Comparison of ENCODE assay signal across 24 cellular contexts in the genomic region with DNA sequence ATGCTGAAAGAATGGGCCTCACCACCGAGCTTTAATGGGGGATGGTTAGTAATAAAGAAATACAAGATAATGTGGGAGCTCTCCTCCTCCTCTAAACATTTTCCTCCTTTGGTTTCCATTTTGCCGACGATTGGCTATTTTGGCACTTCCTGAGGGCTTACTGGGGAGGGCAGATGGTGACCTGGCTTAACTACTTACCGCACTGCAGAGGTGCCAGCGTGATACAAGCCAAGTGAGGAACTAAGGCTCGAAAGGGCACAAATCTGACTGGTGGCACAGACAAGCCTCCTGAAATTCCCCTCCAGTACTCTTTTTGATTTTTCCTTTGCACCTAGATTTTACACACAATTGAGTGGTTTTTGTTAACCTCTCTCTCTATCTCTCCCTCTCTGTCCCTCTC.
"Had no signal": no experiment of that assay in that cellular context is flagged by ENCODE, and none has a peak within 500 bp of the region (broad histone marks: within the 10 kb centered on the region; RNA-seq: fewer than 3 reads in every experiment).

No MANE protein-coding gene starts in this region.

- H3K4me3 Mint-ChIP-seq: activated naive CD4-positive, alpha-beta T cell treated with anti-CD3 and anti-CD28 coated beads, Interleukin-2, amount 50 U/mL, for 24 hours; activated naive CD8-positive, alpha-beta T cell treated with anti-CD3 and anti-CD28 coated beads, Interleukin-2, amount 50 U/mL, for 24 hours; activated T-cell treated with anti-CD3 and anti-CD28 coated beads, Interleukin-2, amount 50 U/mL, for 4 hours; central memory CD8-positive, alpha-beta T cell; natural killer cell; neural progenitor cell; stimulated activated naive CD8-positive, alpha-beta T cell treated with anti-CD3 and anti-CD28 coated beads, Interleukin-15, Interleukin-2, amounts not matched to agents 100 ng/mL and 50 ng/mL, for 24 hours; T-helper 2 cell treated with Interferon-gamma antibody and Interleukin-4, amounts not matched to agents 5 μg/mL and 100 μg/mL, for 36 hours had no signal

- H3K4me1 Mint-ChIP-seq: activated naive CD4-positive, alpha-beta T cell treated with anti-CD3 and anti-CD28 coated beads, Interleukin-2, amount 50 U/mL, for 24 hours; neural progenitor cell had no signal

- H3K27ac Mint-ChIP-seq: activated naive CD4-positive, alpha-beta T cell treated with anti-CD3 and anti-CD28 coated beads, Interleukin-2, amount 50 U/mL, for 24 hours; activated naive CD8-positive, alpha-beta T cell treated with anti-CD3 and anti-CD28 coated beads, Interleukin-2, amount 50 U/mL, for 24 hours; activated T-helper 2 cell treated with anti-CD3 and anti-CD28 coated beads, Interferon-gamma antibody, Interleukin-2, Interleukin-4, amounts not matched to agents 10 μg/mL and 5 μg/mL and 100 μg/mL, durations not matched to agents 14 hours and 24 hours and 36 hours; natural killer cell; neural progenitor cell; stimulated activated naive CD8-positive, alpha-beta T cell treated with anti-CD3 and anti-CD28 coated beads, Interleukin-15, Interleukin-2, amounts not matched to agents 100 ng/mL and 50 ng/mL, for 24 hours; T-helper 2 cell treated with Interferon-gamma antibody and Interleukin-4, amounts not matched to agents 5 μg/mL and 100 μg/mL, for 36 hours had no signal

- H3K27me3 Mint-ChIP-seq: activated naive CD4-positive, alpha-beta T cell treated with anti-CD3 and anti-CD28 coated beads, Interleukin-2, amount 50 U/mL, for 24 hours; activated naive CD8-positive, alpha-beta T cell treated with anti-CD3 and anti-CD28 coated beads, Interleukin-2, amount 50 U/mL, for 24 hours; central memory CD8-positive, alpha-beta T cell; stimulated activated naive CD8-positive, alpha-beta T cell treated with anti-CD3 and anti-CD28 coated beads, Interleukin-15, Interleukin-2, amounts not matched to agents 100 ng/mL and 50 ng/mL, for 24 hours had no signal

- ATAC-seq: activated naive CD8-positive, alpha-beta T cell treated with anti-CD3 and anti-CD28 coated beads, Interleukin-2, amount 50 U/mL, for 24 hours; activated T-cell treated with anti-CD3 and anti-CD28 coated beads, Interleukin-2, amount 50 U/mL, for 4 hours; left lung; lower lobe of right lung; natural killer cell had no signal

- H3K9me3 Mint-ChIP-seq: activated naive CD4-positive, alpha-beta T cell treated with anti-CD3 and anti-CD28 coated beads, Interleukin-2, amount 50 U/mL, for 24 hours; activated naive CD8-positive, alpha-beta T cell treated with anti-CD3 and anti-CD28 coated beads, Interleukin-2, amount 50 U/mL, for 24 hours; activated T-cell treated with anti-CD3 and anti-CD28 coated beads, Interleukin-2, amount 50 U/mL, for 4 hours; activated T-helper 2 cell treated with anti-CD3 and anti-CD28 coated beads, Interferon-gamma antibody, Interleukin-2, Interleukin-4, amounts not matched to agents 10 μg/mL and 5 μg/mL and 100 μg/mL, durations not matched to agents 14 hours and 24 hours and 36 hours; central memory CD8-positive, alpha-beta T cell; natural killer cell; neural progenitor cell; stimulated activated naive CD8-positive, alpha-beta T cell treated with anti-CD3 and anti-CD28 coated beads, Interleukin-15, Interleukin-2, amounts not matched to agents 100 ng/mL and 50 ng/mL, for 24 hours; T-helper 2 cell treated with Interferon-gamma antibody and Interleukin-4, amounts not matched to agents 5 μg/mL and 100 μg/mL, for 36 hours had no signal

- DNase-seq: activated CD4-positive, alpha-beta T cell treated with anti-CD3 and anti-CD28 coated beads for 4 hours; activated CD4-positive, alpha-beta T cell treated with anti-CD3 and anti-CD28 coated beads, Interleukin-2, amount 50 U/mL, for 4 hours; activated CD8-positive, alpha-beta memory T cell treated with anti-CD3 and anti-CD28 coated beads, Interleukin-2, amount 50 U/mL, for 48 hours; activated naive CD8-positive, alpha-beta T cell treated with anti-CD3 and anti-CD28 coated beads, Interleukin-2, amount 50 U/mL, for 24 hours; activated T-cell treated with anti-CD3 and anti-CD28 coated beads, Interleukin-2, amount 50 U/mL, for 4 hours; amygdala; cortex of kidney; esophagus squamous epithelium; foreskin melanocyte; left lung; lower lobe of right lung; mesenchymal stem cell; natural killer cell; occipital lobe; right lobe of liver; stimulated activated CD4-positive, alpha-beta T cell treated with anti-CD3 and anti-CD28 coated beads, Interleukin-4, amount 100 ng/mL, for 1 hour; T-helper 1 cell; upper lobe of left lung had no signal
